ENCODE assay signal across 1 cellular context in genomic region chr20:4040283-4041179, GRCh38.
TF ChIP-seq lines count a peak whose summit lies in the region.

No MANE protein-coding gene starts in this region.

TF ChIP-seq in IMR-90, 13 proteins besides CTCF, POLR2A, EP300 and RAD21 (continued from another document):
- no peak for TF ChIP-seq CHD1 (IDR thresholded peaks at IDR 0.05; ENCODE audit: low read depth, low read length)
- no peak for TF ChIP-seq RFX5 (IDR thresholded peaks at IDR 0.05; ENCODE audit: low read depth, low read length)
- no peak for TF ChIP-seq BHLHE40 (IDR thresholded peaks at IDR 0.05; ENCODE audit: low read depth, low read length)
- no peak for TF ChIP-seq ELK1 (IDR thresholded peaks at IDR 0.05; ENCODE audit: borderline replicate concordance, low read depth, low read length)
- TF ChIP-seq MAFK (IDR thresholded peaks at IDR 0.05; ENCODE audit: low read depth, low read length) = no peak
